In genomic region chr18:48589797-48590519, GRCh38 we compare ENCODE assay signal across 12 cellular contexts. TPM values are rescaled to one million over a fixed set of nuclear protein-coding genes. Genes with fewer than 3 reads are reported as not detected.
DNase-seq lines count a peak whose midpoint lies in the region; ATAC-seq and TF ChIP-seq lines count a peak whose summit lies in the region.
"Had no signal": no experiment of that assay in that cellular context is flagged by ENCODE, and none has a peak within 500 bp of the region (broad histone marks: within the 10 kb centered on the region; RNA-seq: fewer than 3 reads in every experiment).

No MANE protein-coding gene starts in this region.

- TF ChIP-seq POLR2A in gastroesophageal sphincter (IDR thresholded peaks at IDR 0.05) (no peak), thyroid gland (IDR thresholded peaks at IDR 0.05) (no peak)

- WGBS in gastroesophageal sphincter (ENCODE audit: low coverage in 1 of 2), 2 donors = 54 to 74% methylated on average over 5 to 7 of the region's 15 CpGs
- 59 to 72% methylated on average over 9 to 15 of the region's 15 CpGs for WGBS in thyroid gland, 2 donors

- TF ChIP-seq EP300 in gastroesophageal sphincter (IDR thresholded peaks at IDR 0.05) = no peak

- H3K9me3 ChIP-seq in gastroesophageal sphincter = no peaks in the 10 kb centered on the region
- no peaks in the 10 kb centered on the region for H3K9me3 ChIP-seq in muscle layer of colon (ENCODE audit: low read length)
- H3K9me3 ChIP-seq in thyroid gland = no peaks in the 10 kb centered on the region
- H3K9me3 ChIP-seq: transverse colon had no signal

- no peak overlapping the region for H3K4me3 ChIP-seq in gastroesophageal sphincter
- no peak overlapping the region for H3K4me3 ChIP-seq in muscle layer of colon (ENCODE audit: low read depth in 1 of 2, low read length in 2 of 2)
- H3K4me3 ChIP-seq in thyroid gland (replicated peaks in 1 of 3) = no peak overlapping the region
- H3K4me3 ChIP-seq: transverse colon had no signal

- ATAC-seq in gastroesophageal sphincter (peak; percentile 58), HG03457 (IDR thresholded peaks at IDR 0.05; ENCODE audit: unreplicated experiment) (no peak), HG03045 (IDR thresholded peaks at IDR 0.05; ENCODE audit: unreplicated experiment) (no peak)

- TF ChIP-seq CTCF in gastroesophageal sphincter (IDR thresholded peaks at IDR 0.05) (no peak), thyroid gland (IDR thresholded peaks at IDR 0.05) (no peak)

- H3K36me3 ChIP-seq in gastroesophageal sphincter (no peaks in the 10 kb centered on the region), muscle layer of colon (ENCODE audit: insufficient read depth, low read length) (no peaks in the 10 kb centered on the region), thyroid gland (no peaks in the 10 kb centered on the region)
- H3K36me3 ChIP-seq: transverse colon had no signal

- intact Hi-C loops in thyroid gland (cut with DNase I) = no loop called here

- H3K27me3 ChIP-seq in gastroesophageal sphincter = no peaks in the 10 kb centered on the region
- no peaks in the 10 kb centered on the region for H3K27me3 ChIP-seq in muscle layer of colon (ENCODE audit: control insufficient read depth in 1 of 2, insufficient read depth in 2 of 2, low read length in 2 of 2)
- no peaks in the 10 kb centered on the region for H3K27me3 ChIP-seq in thyroid gland
- H3K27me3 ChIP-seq: transverse colon had no signal

- peaks cover 0 to 62% (median 16%) of the 10 kb centered on the region in 3 donors for H3K4me1 ChIP-seq in gastroesophageal sphincter
- peaks cover 36% of the 10 kb centered on the region for H3K4me1 ChIP-seq in muscle layer of colon (ENCODE audit: insufficient read depth, low read length)
- H3K4me1 ChIP-seq in thyroid gland = peaks cover 11 to 22% of the 10 kb centered on the region in 2 donors

- H3K9ac ChIP-seq in muscle layer of colon (ENCODE audit: low read length) = no peak overlapping the region

- DNase-seq in NCI-H69 (lab: John Stamatoyannopoulos, UW) (peak; percentile 97), thyroid gland (peak; percentile 52 to 71), DMS53 treated with DMSO at 0.1 percent for 48 hours (lab: John Stamatoyannopoulos, UW; ENCODE audit: unreplicated experiment) (no peak), NCI-H128 (lab: John Stamatoyannopoulos, UW; ENCODE audit: unreplicated experiment) (no peak)
- DNase-seq: DMS53; NCI-H774; stimulated activated CD4-positive, alpha-beta T cell treated with anti-CD3 and anti-CD28 coated beads, Interleukin-2, amount 100 ng/mL, for 24 hours; transverse colon had no signal

- peak overlapping the region in 3 of 4 donors; percentile 60 to 63 (median 62) for H3K27ac ChIP-seq in gastroesophageal sphincter
- H3K27ac ChIP-seq in muscle layer of colon (ENCODE audit: low read depth, low read length) = peak overlapping the region; percentile 55
- peak overlapping the region; percentile 22 to 61 (median 32) for H3K27ac ChIP-seq in thyroid gland

RNA-seq across cellular contexts. Expression of gene CTIF, which starts 51.1 kb away (rescaled TPM):
- 100 to 1,000 TPM in 2 of 4 donors, 10 to 100 TPM in 2; 31.4 to 124 (median 78.1) TPM for total RNA-seq in gastroesophageal sphincter
- total RNA-seq in thyroid gland = 10 to 100 TPM; 18.7 to 29.8 (median 23.6) TPM

Comparison
In these comparisons a context has a peak if more than half of its experiments do, and no peak if none do; other contexts are left out.
1. DNase-seq: peak in NCI-H69 (single experiment) and thyroid gland (2 of 2); none in DMS53 treated with DMSO at 0.1 percent for 48 hours (single experiment) and NCI-H128 (single experiment).
2. Peak in every context shown above with its lines, with median percentiles within 50 percentile points of each other: H3K27ac ChIP-seq.